Comparison of ENCODE assay signal across 8 cellular contexts in the genomic region with DNA sequence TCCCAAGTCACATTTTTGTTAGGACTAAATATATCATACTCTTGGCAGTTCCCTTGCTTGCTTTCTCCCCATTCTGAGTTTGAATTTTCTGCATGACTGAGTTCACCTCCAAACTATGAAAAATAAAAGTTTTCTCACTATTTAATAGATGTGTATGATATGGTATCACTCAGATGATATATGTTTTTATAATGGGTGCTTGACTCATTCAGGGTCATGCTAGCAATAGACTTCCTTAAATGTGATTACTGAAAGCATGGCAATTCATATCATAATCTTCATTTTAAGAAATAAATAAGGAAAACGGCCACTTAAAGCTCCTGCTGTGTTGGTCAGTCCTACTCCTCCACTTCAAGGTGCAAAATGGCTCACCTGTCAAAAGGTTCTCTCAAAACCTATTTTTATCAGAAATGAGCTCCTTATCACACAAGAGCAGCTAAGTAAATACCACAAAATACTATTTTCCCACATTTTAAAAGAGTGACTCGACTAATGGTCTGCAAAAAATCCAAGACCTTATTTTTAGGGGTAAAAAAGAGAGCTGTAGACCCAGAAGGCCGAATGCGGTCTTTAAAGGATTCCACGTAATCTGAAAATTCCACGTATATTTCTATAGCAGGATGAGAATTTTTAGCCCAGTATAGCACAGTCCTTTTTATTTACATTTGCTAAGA.
DNase-seq lines count a peak whose midpoint lies in the region; ATAC-seq lines count a peak whose summit lies in the region.

No MANE protein-coding gene starts in this region.

- H3K4me1 Mint-ChIP-seq in stimulated activated naive CD8-positive, alpha-beta T cell treated with anti-CD3 and anti-CD28 coated beads, Interleukin-15, Interleukin-2, amounts not matched to agents 100 ng/mL and 50 ng/mL, for 24 hours (ENCODE audit: low read depth), result peaks cover 48% of the 10 kb centered on the region
- H3K4me1 Mint-ChIP-seq in memory B cell, result peaks cover 11% of the 10 kb centered on the region

- H3K27me3 Mint-ChIP-seq in stimulated activated naive CD8-positive, alpha-beta T cell treated with anti-CD3 and anti-CD28 coated beads, Interleukin-15, Interleukin-2, amounts not matched to agents 100 ng/mL and 50 ng/mL, for 24 hours, result no peaks in the 10 kb centered on the region
- no peaks in the 10 kb centered on the region for H3K27me3 Mint-ChIP-seq in memory B cell

- peak overlapping the region; percentile 95 for H3K27ac ChIP-seq in angular gyrus (ENCODE audit: low read depth, low read length)

- H3K36me3 Mint-ChIP-seq in stimulated activated naive CD8-positive, alpha-beta T cell treated with anti-CD3 and anti-CD28 coated beads, Interleukin-15, Interleukin-2, amounts not matched to agents 100 ng/mL and 50 ng/mL, for 24 hours (ENCODE audit: low read depth), result no peaks in the 10 kb centered on the region
- H3K36me3 Mint-ChIP-seq in memory B cell, result peaks cover 3% of the 10 kb centered on the region

- no peak for ATAC-seq in stimulated activated naive CD8-positive, alpha-beta T cell treated with anti-CD3 and anti-CD28 coated beads, Interleukin-15, Interleukin-2, amounts not matched to agents 100 U/mL and 50 U/mL, for 24 hours
- ATAC-seq in memory B cell (ENCODE audit: low read depth) (no peak), HG03045 (IDR thresholded peaks at IDR 0.05; ENCODE audit: unreplicated experiment) (no peak), HG03135 (IDR thresholded peaks at IDR 0.05; ENCODE audit: unreplicated experiment) (no peak), HG03039 (IDR thresholded peaks at IDR 0.05; ENCODE audit: unreplicated experiment) (no peak)

- H3K4me3 Mint-ChIP-seq in stimulated activated naive CD8-positive, alpha-beta T cell treated with anti-CD3 and anti-CD28 coated beads, Interleukin-15, Interleukin-2, amounts not matched to agents 100 ng/mL and 50 ng/mL, for 24 hours, result peak overlapping the region; percentile 92
- H3K4me3 Mint-ChIP-seq in memory B cell, result peak overlapping the region; percentile 95

- no peak for DNase-seq in stimulated activated naive CD8-positive, alpha-beta T cell treated with anti-CD3 and anti-CD28 coated beads, Interleukin-15, Interleukin-2, amounts not matched to agents 100 U/mL and 50 U/mL, for 24 hours
- DNase-seq in memory B cell (ENCODE audit: low spot score in 2 of 2), result no peak
- no peak for DNase-seq in NCI-H446 treated with DMSO at 0.1 percent for 48 hours (lab: John Stamatoyannopoulos, UW)

- peak overlapping the region; percentile 96 for H3K27ac Mint-ChIP-seq in stimulated activated naive CD8-positive, alpha-beta T cell treated with anti-CD3 and anti-CD28 coated beads, Interleukin-15, Interleukin-2, amounts not matched to agents 100 ng/mL and 50 ng/mL, for 24 hours
- peak overlapping the region; percentile 83 for H3K27ac Mint-ChIP-seq in memory B cell

- H3K9me3 Mint-ChIP-seq in stimulated activated naive CD8-positive, alpha-beta T cell treated with anti-CD3 and anti-CD28 coated beads, Interleukin-15, Interleukin-2, amounts not matched to agents 100 ng/mL and 50 ng/mL, for 24 hours, result no peaks in the 10 kb centered on the region
- no peaks in the 10 kb centered on the region for H3K9me3 Mint-ChIP-seq in memory B cell
